ENCODE assay signal across 13 cellular contexts in the genomic region with DNA sequence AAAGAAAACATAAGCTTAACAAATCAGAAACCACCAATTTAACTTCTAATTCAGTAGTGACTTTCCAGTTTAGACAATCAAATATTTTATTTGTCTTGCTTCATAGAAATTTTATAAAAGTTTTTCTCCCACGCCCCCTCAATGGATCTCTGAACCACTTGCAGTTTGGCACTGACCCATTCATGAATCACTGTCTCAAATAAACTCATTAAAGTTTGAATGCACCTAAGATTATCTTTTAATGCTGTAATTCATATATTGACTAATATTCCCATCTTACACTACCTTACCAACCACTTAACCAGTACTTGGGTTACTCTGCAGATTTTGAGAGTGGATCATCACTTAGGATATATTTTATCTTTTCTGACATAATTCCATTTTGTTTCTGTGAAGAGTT.
A peak's percentile ranks its signal among the peaks of the same experiment; 100 is the strongest.
DNase-seq lines count a peak whose midpoint lies in the region; ATAC-seq and TF ChIP-seq lines count a peak whose summit lies in the region.
"Had no signal": no experiment of that assay in that cellular context is flagged by ENCODE, and none has a peak within 500 bp of the region (broad histone marks: within the 10 kb centered on the region; RNA-seq: fewer than 3 reads in every experiment).

No MANE protein-coding gene starts in this region.

- no peaks in the 10 kb centered on the region for H4K20me1 ChIP-seq in SU-DHL-6 (ENCODE audit: low read depth, low read length)

- 0 out of 2 replicates have a peak, but pooled peaks cover 3% of the 10 kb centered on the region for H3K36me3 ChIP-seq in SU-DHL-6 (ENCODE audit: low read length)

- TF ChIP-seq CTCF in SU-DHL-6 (IDR thresholded peaks at IDR 0.05; ENCODE audit: insufficient read depth, low read length, poor library complexity, severe bottlenecking): no peak

- no peak overlapping the region for H3K9ac ChIP-seq in SU-DHL-6 (ENCODE audit: low read length)

- H2AFZ ChIP-seq in SU-DHL-6 (ENCODE audit: low read depth, low read length, severe bottlenecking): peak overlapping the region; percentile 59

- H3F3A ChIP-seq in SU-DHL-6 (ENCODE audit: insufficient read depth): no peaks in the 10 kb centered on the region

- no peak overlapping the region for H3K27ac ChIP-seq in SU-DHL-6 (ENCODE audit: low read depth, low read length)
- H3K27ac ChIP-seq: C4-2B had no signal

- no peaks in the 10 kb centered on the region for H3K27me3 ChIP-seq in SU-DHL-6 (ENCODE audit: low read length)

- H3K9me3 ChIP-seq in SU-DHL-6 (ENCODE audit: insufficient read depth, low read length): no peaks in the 10 kb centered on the region

- no peak for ATAC-seq in HG03095 (IDR thresholded peaks at IDR 0.05; ENCODE audit: unreplicated experiment)
- ATAC-seq: HCT116 had no signal

- no peaks in the 10 kb centered on the region for H3K79me2 ChIP-seq in SU-DHL-6 (ENCODE audit: insufficient read depth, low read length)

- H3K9me2 ChIP-seq in SU-DHL-6 (replicated peaks; ENCODE audit: insufficient read depth, low read length): no peaks in the 10 kb centered on the region

- no peak overlapping the region for H3K4me2 ChIP-seq in SU-DHL-6 (ENCODE audit: low read depth, low read length, poor library complexity, severe bottlenecking)

- peak; percentile 18 for DNase-seq in EL
- peak; percentile 33 for DNase-seq in iris pigment epithelial cell (ENCODE audit: low read depth)
- DNase-seq in NCI-H510A (lab: John Stamatoyannopoulos, UW): no peak
- no peak for DNase-seq in superior temporal gyrus (ENCODE audit: extremely low spot score)
- DNase-seq in germinal center (ENCODE audit: low spot score): no peak
- DNase-seq: CD4-positive, alpha-beta memory T cell; DMS79; GF-D8; IMR-90 had no signal

- H3K4me3 ChIP-seq in SU-DHL-6 (ENCODE audit: insufficient read depth, low read length, poor library complexity, severe bottlenecking): no peak overlapping the region

Comparison
In these comparisons a context has a peak if more than half of its experiments do, and no peak if none do; other contexts are left out.
1. DNase-seq: peak in EL (single experiment) and iris pigment epithelial cell (single experiment); none in NCI-H510A (single experiment), superior temporal gyrus (single experiment) and germinal center (single experiment).